In the genomic region with DNA sequence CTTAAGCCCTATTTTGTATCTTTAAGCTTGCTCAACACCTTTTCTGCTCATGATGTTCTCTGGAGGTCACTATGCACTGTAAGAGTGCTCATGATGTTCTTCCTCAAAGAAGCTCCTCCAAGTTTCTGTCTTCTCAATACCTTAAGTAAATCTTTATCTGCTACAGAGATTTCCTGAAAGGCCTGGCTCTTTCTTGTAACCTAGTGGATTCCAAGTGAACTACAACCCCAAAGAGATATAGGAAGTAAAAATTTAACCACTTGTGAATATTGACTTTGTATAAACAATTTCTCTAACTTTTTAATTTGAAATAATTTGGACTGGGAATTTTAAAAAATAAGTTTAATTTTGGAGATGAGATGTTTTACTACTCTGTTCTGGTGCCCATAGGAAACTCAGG, we compare ENCODE assay signal across 19 cellular contexts. TPM values are rescaled to one million over a fixed set of nuclear protein-coding genes. Genes with fewer than 3 reads are reported as not detected.
A peak's percentile ranks its signal among the peaks of the same experiment; 100 is the strongest.
DNase-seq lines count a peak whose midpoint lies in the region; ATAC-seq and TF ChIP-seq lines count a peak whose summit lies in the region.
"Had no signal": no experiment of that assay in that cellular context is flagged by ENCODE, and none has a peak within 500 bp of the region (broad histone marks: within the 10 kb centered on the region; RNA-seq: fewer than 3 reads in every experiment).

No MANE protein-coding gene starts in this region.

- POLR2A ChIA-PET in A673 (lab: Charles Lee; ENCODE audit: low non-redundant PET) (no interaction called here), PC-3 (lab: Charles Lee; ENCODE audit: unreplicated experiment) (no interaction called here)

- H3K27me3 ChIP-seq in A673 (replicated peaks; ENCODE audit: insufficient read depth, low read depth, low read length, poor library complexity) = no peaks in the 10 kb centered on the region
- H3K27me3 ChIP-seq in PC-3 (ENCODE audit: low read length) = no peaks in the 10 kb centered on the region

- no peak overlapping the region for H3K4me3 ChIP-seq in A673 (ENCODE audit: low read depth, low read length, poor library complexity, severe bottlenecking)
- H3K4me3 ChIP-seq in PC-3 (ENCODE audit: low read length) = no peak overlapping the region
- no peak overlapping the region for H3K4me3 ChIP-seq in fibroblast of villous mesenchyme (ENCODE audit: low read depth, low read length)
- H3K4me3 ChIP-seq in lower leg skin (ENCODE audit: low read depth, poor library complexity, severe bottlenecking) = no peak overlapping the region

- H3K9me3 Mint-ChIP-seq in activated T-cell treated with anti-CD3 and anti-CD28 coated beads, Interleukin-2, amount 50 U/mL, for 4 hours = no peaks in the 10 kb centered on the region
- H3K9me3 Mint-ChIP-seq: dendritic cell treated with granulocyte-macrophage colony-stimulating factor and Interleukin-4, amounts not matched to agents 40 ng/mL and 50 ng/mL, for 4 days had no signal

- no peaks in the 10 kb centered on the region for H3K36me3 Mint-ChIP-seq in activated T-cell treated with anti-CD3 and anti-CD28 coated beads, Interleukin-2, amount 50 U/mL, for 4 hours (ENCODE audit: insufficient read depth)

- H2AFZ ChIP-seq in PC-3 (ENCODE audit: low read length) = no peak overlapping the region

- H3K9me3 ChIP-seq in A673 (ENCODE audit: low read depth, low read length, poor library complexity, severe bottlenecking) = no peaks in the 10 kb centered on the region
- no peaks in the 10 kb centered on the region for H3K9me3 ChIP-seq in PC-3 (ENCODE audit: low read length)

- H3K4me1 Mint-ChIP-seq in activated T-cell treated with anti-CD3 and anti-CD28 coated beads, Interleukin-2, amount 50 U/mL, for 4 hours (ENCODE audit: low read depth) = no peaks in the 10 kb centered on the region

- no peaks in the 10 kb centered on the region for H4K20me1 ChIP-seq in PC-3 (ENCODE audit: low read length)

- H3K79me2 ChIP-seq in PC-3 (ENCODE audit: low read length) = no peaks in the 10 kb centered on the region

- H3K4me2 ChIP-seq in PC-3 (ENCODE audit: low read length) = no peak overlapping the region

- DNase-seq in A673 (ENCODE audit: low spot score) = peak; percentile 9
- no peak for DNase-seq in PC-3
- DNase-seq in fibroblast of villous mesenchyme (ENCODE audit: low read depth) = no peak
- no peak for DNase-seq in NOMO-1 treated with DMSO at 0.1 percent for 48 hours (lab: John Stamatoyannopoulos, UW; ENCODE audit: unreplicated experiment)
- no peak for DNase-seq in activated T-cell treated with anti-CD3 and anti-CD28 coated beads, Interleukin-2, amount 50 U/mL, for 4 hours
- no peak for DNase-seq in lower leg skin (ENCODE audit: low spot score in 2 of 2)
- DNase-seq: activated CD4-positive, alpha-beta T cell treated with anti-CD3 and anti-CD28 coated beads for 4 hours; activated CD8-positive, alpha-beta memory T cell treated with anti-CD3 and anti-CD28 coated beads, Interleukin-2, amount 50 U/mL, for 48 hours; AML-193; HCEC 1CT; kidney glomerular epithelial cell; NCI-H1048; NCI-H2107; stimulated activated CD4-positive, alpha-beta T cell treated with anti-CD3 and anti-CD28 coated beads, Interleukin-4, amount 100 ng/mL, for 4 hours had no signal

- H3K9ac ChIP-seq in PC-3 (ENCODE audit: low read length) = no peak overlapping the region

- H3K27ac ChIP-seq in A673 (ENCODE audit: low read depth, low read length, poor library complexity, severe bottlenecking) (no peak overlapping the region), PC-3 (ENCODE audit: low read length) (no peak overlapping the region)

- H3K27me3 Mint-ChIP-seq in activated T-cell treated with anti-CD3 and anti-CD28 coated beads, Interleukin-2, amount 50 U/mL, for 4 hours (ENCODE audit: low read depth) = no peaks in the 10 kb centered on the region
- H3K27me3 Mint-ChIP-seq: dendritic cell treated with granulocyte-macrophage colony-stimulating factor and Interleukin-4, amounts not matched to agents 40 ng/mL and 50 ng/mL, for 4 days had no signal

- no TSS peak for BruUV-seq in A673 (replicated peaks; lab: Mats Ljungman, UMichigan)
- BruUV-seq in PC-3 (replicated peaks; lab: Mats Ljungman, UMichigan) = no TSS peak

- no peak for TF ChIP-seq POLR2A in lower leg skin (IDR thresholded peaks at IDR 0.05)

- H3K4me3 Mint-ChIP-seq in activated T-cell treated with anti-CD3 and anti-CD28 coated beads, Interleukin-2, amount 50 U/mL, for 4 hours = no peak overlapping the region
- H3K4me3 Mint-ChIP-seq: dendritic cell treated with granulocyte-macrophage colony-stimulating factor and Interleukin-4, amounts not matched to agents 40 ng/mL and 50 ng/mL, for 4 days had no signal

- H3F3A ChIP-seq in PC-3 (ENCODE audit: low read length, unreplicated experiment) = no peaks in the 10 kb centered on the region

- H3K36me3 ChIP-seq in A673 (ENCODE audit: insufficient read depth, low read length, poor library complexity, severe bottlenecking) (no peaks in the 10 kb centered on the region), PC-3 (ENCODE audit: low read depth, low read length) (no peaks in the 10 kb centered on the region)

- H3K9me2 ChIP-seq in PC-3 (replicated peaks; ENCODE audit: low read length) = no peaks in the 10 kb centered on the region

- TF ChIP-seq CTCF in A673 (conservative IDR thresholded peaks at IDR 0.05; ENCODE audit: low read depth, low read length) = no peak; the same call in 1 of the 2 replicates
- TF ChIP-seq CTCF in GM12873 (IDR thresholded peaks at IDR 0.05; ENCODE audit: insufficient read depth, low read depth, low read length, missing control alignments) = peak; percentile 26
- TF ChIP-seq CTCF in PC-3 (conservative IDR thresholded peaks at IDR 0.05; ENCODE audit: low read depth, low read length) = peak; percentile 37; the same call in 1 of the 2 replicates
- peak; percentile 12 for TF ChIP-seq CTCF in fibroblast of villous mesenchyme (IDR thresholded peaks at IDR 0.05; ENCODE audit: insufficient read depth, low read depth, low read length)
- TF ChIP-seq CTCF in lower leg skin (IDR thresholded peaks at IDR 0.05) = no peak

- no peaks in the 10 kb centered on the region for H3K4me1 ChIP-seq in A673 (ENCODE audit: insufficient read depth, low read length, poor library complexity, severe bottlenecking)
- peaks cover 18% of the 10 kb centered on the region for H3K4me1 ChIP-seq in PC-3 (ENCODE audit: insufficient read depth, low read length)

- CTCF ChIA-PET in A673 (lab: Charles Lee) = no interaction called here
- CTCF ChIA-PET in PC-3 (lab: Charles Lee) = interaction anchor here (0.7 kb wide), 1 partner anchor 45 kb away, joined by 3 read pairs; no protein-coding TSS in a partner anchor

- ATAC-seq in PC-3 (no peak), HG03196 (IDR thresholded peaks at IDR 0.05; ENCODE audit: unreplicated experiment) (no peak)
- no peak for ATAC-seq in activated T-cell treated with anti-CD3 and anti-CD28 coated beads, Interleukin-2, amount 50 U/mL, for 4 hours
- ATAC-seq: esophagus mucosa, Right ventricle myocardium inferior had no signal

- intact Hi-C loops in A673 (cut with micrococcal nuclease; ENCODE audit: unreplicated experiment) = no loop called here
- intact Hi-C loops in PC-3 (cut with micrococcal nuclease) = no loop called here
- intact Hi-C loops in lower leg skin (cut with DNase I; ENCODE audit: low total_unique reads) = no loop called here

RNA-seq across cellular contexts. Expression of a gene that starts 39.3 kb away (rescaled TPM):
- total RNA-seq in A673 (2021) = 0.30 and 0.74 TPM in 2 replicates
- 7.7 and 8.0 TPM in 2 replicates for total RNA-seq in PC-3 (2014; rRNA removed)
- total RNA-seq in fibroblast of villous mesenchyme = 0.64 and 0.86 TPM in 2 replicates
- total RNA-seq in activated T-cell treated with anti-CD3 and anti-CD28 coated beads, Interleukin-2, amount 50 U/mL, for 4 hours = under 1 TPM; 0.05 to 0.16 (median 0.10) TPM
- 1 to 10 TPM; 1.1 to 2.5 (median 1.6) TPM for total RNA-seq in lower leg skin

Comparison
In these comparisons a context has a peak if more than half of its experiments do, and no peak if none do; other contexts are left out.
1. CTCF ChIP-seq: peak in GM12873 (single experiment), PC-3 (single experiment) and fibroblast of villous mesenchyme (single experiment); none in A673 (single experiment) and lower leg skin (0 of 3).